In genomic region chr12:30602678-30603077, GRCh38 we compare ENCODE assay signal across 11 cellular contexts.
"Had no signal": no experiment of that assay in that cellular context is flagged by ENCODE, and none has a peak within 500 bp of the region (broad histone marks: within the 10 kb centered on the region; RNA-seq: fewer than 3 reads in every experiment).

No MANE protein-coding gene starts in this region.

- H3K9me3 ChIP-seq: HAP-1 had no signal

- ATAC-seq: GM23338, HCT116 had no signal

- H2AFZ ChIP-seq: GM23248, GM23338 had no signal

- H3K27ac ChIP-seq: GM23248 had no signal

- FAIRE-seq: H1, H54 had no signal

- H3K4me2 ChIP-seq: GM23338 had no signal

- DNase-seq: GM23248, GOT3, H7, H9, HCEC 1CT, HFFc6 had no signal

- H3K9ac ChIP-seq: GM23248 had no signal

- H3K4me3 ChIP-seq: GM23248, GM23338, HAP-1 had no signal

- H3K36me3 ChIP-seq: HAP-1 had no signal
